In the genomic region with DNA sequence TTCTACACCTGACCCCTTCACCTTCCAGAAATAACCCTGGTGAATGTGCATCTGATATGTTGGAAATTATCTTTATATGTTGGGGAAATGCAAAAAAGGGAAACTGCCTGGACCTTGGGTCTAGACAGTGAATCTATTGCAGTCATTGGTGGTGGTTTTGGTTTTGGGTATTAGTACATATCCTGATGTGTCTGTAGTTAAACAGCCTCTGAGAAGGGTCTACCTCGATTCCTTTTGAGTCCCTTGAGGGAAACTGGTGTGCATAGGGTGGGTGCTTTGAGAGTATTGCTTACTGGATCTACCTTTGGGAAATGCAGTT, we compare ENCODE assay signal across 9 cellular contexts.
DNase-seq lines count a peak whose midpoint lies in the region; ATAC-seq and TF ChIP-seq lines count a peak whose summit lies in the region.
"Had no signal": no experiment of that assay in that cellular context is flagged by ENCODE, and none has a peak within 500 bp of the region (broad histone marks: within the 10 kb centered on the region; RNA-seq: fewer than 3 reads in every experiment).

No MANE protein-coding gene starts in this region.

- H3K4me2 ChIP-seq in H9 (ENCODE audit: insufficient read depth, insufficient read length, low read length) (no peak overlapping the region), KMS-11 (no peak overlapping the region), osteoblast (ENCODE audit: insufficient read depth, low read length) (no peak overlapping the region)

- no peaks in the 10 kb centered on the region for H3K79me1 ChIP-seq in H9 (ENCODE audit: insufficient read depth, low read depth, low read length, poor library complexity, severe bottlenecking)

- no peak overlapping the region for H2BK5ac ChIP-seq in H9 (ENCODE audit: insufficient read length, low read length)

- H2BK120ac ChIP-seq in H9 (ENCODE audit: low read depth, low read length, poor library complexity, severe bottlenecking) = no peak overlapping the region

- no peak overlapping the region for H2BK15ac ChIP-seq in H9 (ENCODE audit: low read depth, low read length)

- no peak overlapping the region for H4K8ac ChIP-seq in H9 (replicated peaks; ENCODE audit: insufficient read length, low read depth, low read length)

- H3K18ac ChIP-seq in H9 (ENCODE audit: insufficient read length, low read depth, low read length) = no peak overlapping the region

- H3K27me3 ChIP-seq in H9 (ENCODE audit: insufficient read depth, low read length) (no peaks in the 10 kb centered on the region), KMS-11 (ENCODE audit: insufficient read depth, low read depth) (no peaks in the 10 kb centered on the region), osteoblast (ENCODE audit: insufficient read depth, low read length) (no peaks in the 10 kb centered on the region), vagina (no peaks in the 10 kb centered on the region)

- H4K20me1 ChIP-seq in H9 (ENCODE audit: control insufficient read depth, insufficient read depth, insufficient read length) (no peaks in the 10 kb centered on the region), KMS-11 (ENCODE audit: insufficient read depth) (no peaks in the 10 kb centered on the region), osteoblast (ENCODE audit: insufficient read depth, low read length) (no peaks in the 10 kb centered on the region)

- no peaks in the 10 kb centered on the region for H3K36me3 Mint-ChIP-seq in H9 (ENCODE audit: insufficient read depth in 1 of 3, low read depth in 3 of 3)
- H3K36me3 Mint-ChIP-seq: mesothelial cell of epicardium had no signal

- no peak overlapping the region for H3K27ac Mint-ChIP-seq in H9
- H3K27ac Mint-ChIP-seq: mesothelial cell of epicardium had no signal

- no peak overlapping the region for H2AK5ac ChIP-seq in H9 (ENCODE audit: insufficient read length, low read length)

- H3K14ac ChIP-seq in H9 (ENCODE audit: insufficient read depth, low read length) = no peak overlapping the region

- WGBS in H9 (ENCODE audit: extremely low coverage, insufficient read length, low lambda C conversion rate) = no CpG with 5 or more reads among the region's 1 CpG

- H3K36me3 ChIP-seq in KMS-11 (ENCODE audit: insufficient read depth) (no peaks in the 10 kb centered on the region), osteoblast (ENCODE audit: insufficient read depth, low read length) (no peaks in the 10 kb centered on the region), vagina (no peaks in the 10 kb centered on the region)

- intact Hi-C loops in vagina (cut with DNase I) = loop anchor here (10.0 kb wide), 1 partner anchor 285 kb away; no protein-coding TSS in a partner anchor

- H3K4me1 ChIP-seq in H9 (ENCODE audit: insufficient read depth, low read length) = no peaks in the 10 kb centered on the region
- H3K4me1 ChIP-seq in KMS-11 (ENCODE audit: low read depth, poor library complexity, severe bottlenecking) = peaks cover 9% of the 10 kb centered on the region
- no peaks in the 10 kb centered on the region for H3K4me1 ChIP-seq in osteoblast (ENCODE audit: insufficient read depth, low read length)
- peaks cover 29% of the 10 kb centered on the region for H3K4me1 ChIP-seq in vagina

- DNase-seq in H9 (no peak), osteoblast (ENCODE audit: insufficient read length, low spot score, missing footprints) (no peak), vagina (ENCODE audit: extremely low spot score in 2 of 2) (no peak)
- DNase-seq: activated gamma-delta T cell had no signal

- H2BK20ac ChIP-seq in H9 (ENCODE audit: low read depth, low read length, poor library complexity, severe bottlenecking) = no peak overlapping the region

- H3K9me3 ChIP-seq in H9 (ENCODE audit: control insufficient read depth, low read depth, low read length) (no peaks in the 10 kb centered on the region), osteoblast (ENCODE audit: low read depth, low read length) (no peaks in the 10 kb centered on the region), vagina (no peaks in the 10 kb centered on the region)

- H3K27ac ChIP-seq in H9 (ENCODE audit: insufficient read length, low read depth, low read length) (no peak overlapping the region), KMS-11 (no peak overlapping the region), osteoblast (ENCODE audit: low read depth, low read length) (no peak overlapping the region), vagina (no peak overlapping the region)

- TF ChIP-seq CTCF in H9 (conservative IDR thresholded peaks at IDR 0.05) (0 out of 3 replicates have a peak, but pooled peaks have one; percentile 29), KMS-11 (conservative IDR thresholded peaks at IDR 0.05; ENCODE audit: low read depth, low read length) (peak; percentile 77), osteoblast (IDR thresholded peaks at IDR 0.05; ENCODE audit: extremely low read depth, low read depth, low read length) (peak; percentile 1), vagina (IDR thresholded peaks at IDR 0.05) (no peak)

- peaks cover 2% of the 10 kb centered on the region for H3K27me3 Mint-ChIP-seq in H9 (ENCODE audit: low read depth)

- no peaks in the 10 kb centered on the region for H3K23me2 ChIP-seq in H9 (ENCODE audit: insufficient read length, low read depth, low read length, poor library complexity, severe bottlenecking)

- H2AFZ ChIP-seq in H9 (ENCODE audit: low read length) = no peak overlapping the region
- H2AFZ ChIP-seq in KMS-11 (ENCODE audit: low read depth) = no peak overlapping the region
- H2AFZ ChIP-seq in osteoblast (ENCODE audit: low read length) = no peak overlapping the region

- no peak overlapping the region for H4K5ac ChIP-seq in H9 (ENCODE audit: insufficient read length, low read depth, low read length)

- H3K4me3 Mint-ChIP-seq in H9 = no peak overlapping the region
- H3K4me3 Mint-ChIP-seq: mesothelial cell of epicardium had no signal

- no peak overlapping the region for H3K23ac ChIP-seq in H9 (ENCODE audit: insufficient read length, low read depth, low read length)

- no peak overlapping the region for H3K9ac ChIP-seq in H9 (ENCODE audit: extremely low read depth, insufficient read length, low read length)
- H3K9ac ChIP-seq in KMS-11 = no peak overlapping the region

- H2BK12ac ChIP-seq in H9 (ENCODE audit: insufficient read length, low read depth, low read length) = no peak overlapping the region

- H3K4me1 Mint-ChIP-seq in H9 = peaks cover 4% of the 10 kb centered on the region in 2 experiments; a peak in 1 of 4 replicates

- no peaks in the 10 kb centered on the region for H3K9me3 Mint-ChIP-seq in H9

- H3K79me2 ChIP-seq in H9 (ENCODE audit: insufficient read depth, low read length) = no peaks in the 10 kb centered on the region
- no peaks in the 10 kb centered on the region for H3K79me2 ChIP-seq in KMS-11 (ENCODE audit: insufficient read depth, low read depth)
- no peaks in the 10 kb centered on the region for H3K79me2 ChIP-seq in osteoblast (ENCODE audit: insufficient read depth, low read length)

- TF ChIP-seq POLR2A in vagina (IDR thresholded peaks at IDR 0.05) = no peak

- no peak overlapping the region for H3K56ac ChIP-seq in H9 (ENCODE audit: insufficient read length, low read depth, low read length)

- H3K4me3 ChIP-seq in KMS-11 (IDR thresholded peaks at IDR 0.05; ENCODE audit: insufficient read depth, low read depth, low read length) (no peak overlapping the region), osteoblast (ENCODE audit: insufficient read depth, low read length) (no peak overlapping the region), vagina (no peak overlapping the region)

- H4K91ac ChIP-seq in H9 (ENCODE audit: insufficient read length, low read depth, low read length) = no peak overlapping the region

- no peak overlapping the region for H3T11ph ChIP-seq in H9 (ENCODE audit: low read length)

- ATAC-seq in GM18511 (IDR thresholded peaks at IDR 0.05; ENCODE audit: unreplicated experiment) (peak; percentile 31), GM18858 (IDR thresholded peaks at IDR 0.05; ENCODE audit: unreplicated experiment) (no peak), esophagus mucosa (no peak)

- H3K4ac ChIP-seq in H9 (ENCODE audit: low read depth, low read length) = no peak overlapping the region

Comparison
In these comparisons a context has a peak if more than half of its experiments do, and no peak if none do; other contexts are left out.
1. CTCF ChIP-seq: peak in H9 (single experiment), KMS-11 (single experiment) and osteoblast (single experiment); none in vagina (0 of 3).